In genomic region chr1:100076744-100077143, GRCh38 we compare ENCODE assay signal across 12 cellular contexts. TPM values are rescaled to one million over a fixed set of nuclear protein-coding genes. Genes with fewer than 3 reads are reported as not detected.
A peak's percentile ranks its signal among the peaks of the same experiment; 100 is the strongest.
DNase-seq lines count a peak whose midpoint lies in the region; ATAC-seq and TF ChIP-seq lines count a peak whose summit lies in the region.
"Had no signal": no experiment of that assay in that cellular context is flagged by ENCODE, and none has a peak within 500 bp of the region (broad histone marks: within the 10 kb centered on the region; RNA-seq: fewer than 3 reads in every experiment).

No MANE protein-coding gene starts in this region.

- DNase-seq in GM13976 (ENCODE audit: low spot score) (peak; percentile 60), SKM-1 (lab: John Stamatoyannopoulos, UW; ENCODE audit: unreplicated experiment) (no peak), upper lobe of right lung (no peak)
- DNase-seq in naive thymus-derived CD8-positive, alpha-beta T cell, result no peak
- DNase-seq in stimulated activated naive CD4-positive, alpha-beta T cell (lab: John Stamatoyannopoulos, UW), result no peak
- DNase-seq: activated CD4-positive, alpha-beta T cell treated with anti-CD3 and anti-CD28 coated beads for 1 hour; IMR-90; natural killer cell had no signal

- H3K36me3 ChIP-seq in upper lobe of right lung, result peaks cover 82% of the 10 kb centered on the region

- H3K36me3 Mint-ChIP-seq in naive thymus-derived CD8-positive, alpha-beta T cell, result peaks cover 0 to 93% (median 21%) of the 10 kb centered on the region in 3 donors

- in situ Hi-C loops in GM13976 (cut with MboI; ENCODE audit: low sequenced_read_pairs, unreplicated experiment), result no loop called here

- H3K27ac ChIP-seq in upper lobe of right lung, result no peak overlapping the region
- H3K27ac ChIP-seq: C4-2B had no signal

- H3K4me1 ChIP-seq in upper lobe of right lung, result no peaks in the 10 kb centered on the region

- H3K9me3 Mint-ChIP-seq in naive thymus-derived CD8-positive, alpha-beta T cell, result no peaks in the 10 kb centered on the region
- H3K9me3 Mint-ChIP-seq: natural killer cell had no signal

- TF ChIP-seq CTCF in GM13976 (IDR thresholded peaks at IDR 0.05; ENCODE audit: borderline replicate concordance, control extremely low read depth, extremely low read depth, insufficient read depth, missing control alignments) (no peak), upper lobe of right lung (IDR thresholded peaks at IDR 0.05) (no peak)

- H3K27me3 Mint-ChIP-seq in naive thymus-derived CD8-positive, alpha-beta T cell, result no peaks in the 10 kb centered on the region

- H3K9me3 ChIP-seq in upper lobe of right lung, result no peaks in the 10 kb centered on the region

- peak overlapping the region in 3 of 10 donors; percentile 22 to 77 (median 58) for H3K27ac Mint-ChIP-seq in naive thymus-derived CD8-positive, alpha-beta T cell

- intact Hi-C loops in upper lobe of right lung (cut with DNase I), result no loop called here

- H3K4me3 ChIP-seq in upper lobe of right lung, result no peak overlapping the region

- no peak overlapping the region for H3K4me3 Mint-ChIP-seq in naive thymus-derived CD8-positive, alpha-beta T cell
- H3K4me3 Mint-ChIP-seq: natural killer cell had no signal

- ATAC-seq in GM19438 (IDR thresholded peaks at IDR 0.05; ENCODE audit: low read depth, unreplicated experiment) (peak; percentile 63), HG02884 (IDR thresholded peaks at IDR 0.05; ENCODE audit: unreplicated experiment) (peak; percentile 85), HG03575 (IDR thresholded peaks at IDR 0.05; ENCODE audit: extremely low read depth, insufficient number of reproducible peaks, low FRiP score, unreplicated experiment) (peak; percentile 54), upper lobe of right lung (no peak)
- ATAC-seq in naive thymus-derived CD8-positive, alpha-beta T cell, result no peak
- ATAC-seq: natural killer cell had no signal

- POLR2A ChIA-PET in naive thymus-derived CD8-positive, alpha-beta T cell (lab: Charles Lee), result interaction anchor here (1.0 kb wide), 1 partner anchor 106 kb away, joined by 3 read pairs; no protein-coding TSS in a partner anchor

- H3K4me1 Mint-ChIP-seq in naive thymus-derived CD8-positive, alpha-beta T cell, result peaks cover 0 to 9% (median 2%) of the 10 kb centered on the region in 4 donors

- no peaks in the 10 kb centered on the region for H3K27me3 ChIP-seq in upper lobe of right lung

RNA-seq across cellular contexts. Expression of gene SASS6, which starts 56.0 kb away (rescaled TPM):
- 1 to 10 TPM; 6.6 to 6.7 TPM for total RNA-seq in naive thymus-derived CD8-positive, alpha-beta T cell
- 1 to 10 TPM; 1.7 to 2.4 (median 1.8) TPM for polyA plus RNA-seq in naive thymus-derived CD8-positive, alpha-beta T cell
- total RNA-seq in upper lobe of right lung, result 2.4 TPM

RNA-seq across cellular contexts. Expression of gene TRMT13, which starts 56.2 kb away (rescaled TPM):
- total RNA-seq in naive thymus-derived CD8-positive, alpha-beta T cell, result 10 to 100 TPM; 53.2 to 55.5 TPM
- polyA plus RNA-seq in naive thymus-derived CD8-positive, alpha-beta T cell, result 10 to 100 TPM in 2 of 3 donors, 1 to 10 TPM in 1; 8.7 to 12.7 (median 11.9) TPM
- total RNA-seq in upper lobe of right lung, result 12.4 TPM

Comparison
In these comparisons a context has a peak if more than half of its experiments do, and no peak if none do; other contexts are left out.
1. ATAC-seq: peak in GM19438 (single experiment), HG02884 (single experiment) and HG03575 (single experiment); none in naive thymus-derived CD8-positive, alpha-beta T cell (0 of 2) and upper lobe of right lung (single experiment).